Comparison of ENCODE assay signal across 18 cellular contexts in genomic region chr3:38549957-38550840, GRCh38.
"Had no signal": no experiment of that assay in that cellular context is flagged by ENCODE, and none has a peak within 500 bp of the region (broad histone marks: within the 10 kb centered on the region; RNA-seq: fewer than 3 reads in every experiment).

No MANE protein-coding gene starts in this region.

- H3K27ac ChIP-seq: foreskin keratinocyte, neutrophil, thoracic aorta had no signal

- H3K4me1 Mint-ChIP-seq: stimulated activated naive CD8-positive, alpha-beta T cell treated with anti-CD3 and anti-CD28 coated beads, Interleukin-15, amount 100 ng/mL, for 72 hours; T-helper 17 cell had no signal

- H3K36me3 ChIP-seq: neutrophil, thoracic aorta had no signal

- H3K4me1 ChIP-seq: foreskin keratinocyte had no signal

- H3K27me3 Mint-ChIP-seq: activated naive CD8-positive, alpha-beta T cell; activated T-cell treated with anti-CD3 and anti-CD28 coated beads, Interleukin-2, amount 50 U/mL, for 24 hours; T-helper 17 cell had no signal

- H3K4me3 ChIP-seq: lung, SJCRH30, thoracic aorta had no signal

- H3K4me3 Mint-ChIP-seq: activated naive CD8-positive, alpha-beta T cell; activated T-cell treated with anti-CD3 and anti-CD28 coated beads, Interleukin-2, amount 50 U/mL, for 24 hours; stimulated activated naive CD8-positive, alpha-beta T cell treated with anti-CD3 and anti-CD28 coated beads, Interleukin-15, amount 100 ng/mL, for 72 hours; T-helper 17 cell; WTC11 had no signal

- DNase-seq: activated CD4-positive, alpha-beta T cell treated with anti-CD3 and anti-CD28 coated beads for 48 hours; activated T-cell treated with anti-CD3 and anti-CD28 coated beads, Interleukin-2, amount 50 U/mL, for 24 hours; amniotic stem cell; central memory CD4-positive, alpha-beta T cell; cortex of kidney; effector CD8-positive, alpha-beta T cell; foreskin keratinocyte; glutamatergic neuron; midbrain; SJCRH30; stimulated activated CD4-positive, alpha-beta T cell treated with anti-CD3 and anti-CD28 coated beads, Interleukin-15, amount 100 ng/mL, for 24 hours; stimulated activated naive CD8-positive, alpha-beta T cell treated with anti-CD3 and anti-CD28 coated beads, Interleukin-15, amount 100 ng/mL, for 72 hours; T-helper 17 cell had no signal

- H3K27me3 ChIP-seq: foreskin keratinocyte, neutrophil, SJCRH30 had no signal

- H3K36me3 Mint-ChIP-seq: activated naive CD8-positive, alpha-beta T cell had no signal

- H3K9me3 Mint-ChIP-seq: activated T-cell treated with anti-CD3 and anti-CD28 coated beads, Interleukin-2, amount 50 U/mL, for 24 hours; stimulated activated naive CD8-positive, alpha-beta T cell treated with anti-CD3 and anti-CD28 coated beads, Interleukin-15, amount 100 ng/mL, for 72 hours had no signal

- H3K27ac Mint-ChIP-seq: activated naive CD8-positive, alpha-beta T cell; activated T-cell treated with anti-CD3 and anti-CD28 coated beads, Interleukin-2, amount 50 U/mL, for 24 hours; stimulated activated naive CD8-positive, alpha-beta T cell treated with anti-CD3 and anti-CD28 coated beads, Interleukin-15, amount 100 ng/mL, for 72 hours; T-helper 17 cell; WTC11 had no signal

- H3K9me3 ChIP-seq: neutrophil, SJCRH30, thoracic aorta had no signal

- ATAC-seq: foreskin keratinocyte, T-helper 17 cell, WTC11 had no signal
